ENCODE assay signal across 9 cellular contexts in genomic region chr16:57267343-57267742, GRCh38. TPM values are rescaled to one million over a fixed set of nuclear protein-coding genes. Genes with fewer than 3 reads are reported as not detected.
A peak's percentile ranks its signal among the peaks of the same experiment; 100 is the strongest.
DNase-seq lines count a peak whose midpoint lies in the region; ATAC-seq and TF ChIP-seq lines count a peak whose summit lies in the region.
"Not testable (repeated sequence)": the region's sequence is repeated elsewhere in the genome, so short reads cannot be mapped to it uniquely, and the experiment has no call there.
"Had no signal": no experiment of that assay in that cellular context is flagged by ENCODE, and none has a peak within 500 bp of the region (broad histone marks: within the 10 kb centered on the region; RNA-seq: fewer than 3 reads in every experiment).

No MANE protein-coding gene starts in this region.

- not testable (repeated sequence) for H3K79me2 ChIP-seq in DND-41 (ENCODE audit: insufficient read depth, low read length)
- H3K79me2 ChIP-seq in hepatocyte: peaks cover 38% of the 10 kb centered on the region

- not testable (repeated sequence) for DNase-seq in DND-41; hepatocyte (ENCODE audit: low spot score); testis
- peak; percentile 13 for DNase-seq in natural killer cell treated with Interleukin-12 subunit alpha and Interleukin-12 subunit beta and Interleukin-15 and Interleukin-18, amount 100 ng/mL, for 72 hours (ENCODE audit: low spot score)

- TF ChIP-seq POLR2A in testis (IDR thresholded peaks at IDR 0.05): not testable (repeated sequence)

- not testable (repeated sequence) for TF ChIP-seq CTCF in DND-41 (IDR thresholded peaks at IDR 0.05; ENCODE audit: borderline replicate concordance, extremely low read depth, low read length, poor library complexity, severe bottlenecking); VCaP (conservative IDR thresholded peaks at IDR 0.05); hepatocyte (IDR thresholded peaks at IDR 0.05; ENCODE audit: poor library complexity); testis (IDR thresholded peaks at IDR 0.05)

- H3K4me3 ChIP-seq in DND-41 (ENCODE audit: low read depth in 1 of 2, low read length in 2 of 2); hepatocyte; testis: not testable (repeated sequence)

- not testable (repeated sequence) for H3K9me3 ChIP-seq in DND-41 (ENCODE audit: insufficient read depth, low read length, severe bottlenecking); hepatocyte (ENCODE audit: low read depth); testis

- H3K27ac ChIP-seq in DND-41 (ENCODE audit: low read length): peak overlapping the region; percentile 29
- H3K27ac ChIP-seq in VCaP: peak overlapping the region; percentile 72
- peak overlapping the region; percentile 93 for H3K27ac ChIP-seq in cingulate gyrus (ENCODE audit: low read depth, low read length)
- peak overlapping the region; percentile 99 for H3K27ac ChIP-seq in hepatocyte
- H3K27ac ChIP-seq in testis: peak overlapping the region; percentile 78 to 83

- peaks cover 62% of the 10 kb centered on the region for H3K4me1 Mint-ChIP-seq in activated naive CD4-positive, alpha-beta T cell treated with anti-CD3 and anti-CD28 coated beads, Interleukin-2, amount 50 U/mL, for 24 hours
- H3K4me1 Mint-ChIP-seq in natural killer cell treated with Interleukin-12 subunit alpha and Interleukin-12 subunit beta and Interleukin-15 and Interleukin-18, amount 100 ng/mL, for 72 hours (ENCODE audit: low read depth in 2 of 2): not testable (repeated sequence)

- not testable (repeated sequence) for H3K36me3 Mint-ChIP-seq in activated naive CD4-positive, alpha-beta T cell treated with anti-CD3 and anti-CD28 coated beads, Interleukin-2, amount 50 U/mL, for 24 hours; natural killer cell treated with Interleukin-12 subunit alpha and Interleukin-12 subunit beta and Interleukin-15 and Interleukin-18, amount 100 ng/mL, for 72 hours

- H3K27me3 Mint-ChIP-seq in activated naive CD4-positive, alpha-beta T cell treated with anti-CD3 and anti-CD28 coated beads, Interleukin-2, amount 50 U/mL, for 24 hours; natural killer cell treated with Interleukin-12 subunit alpha and Interleukin-12 subunit beta and Interleukin-15 and Interleukin-18, amount 100 ng/mL, for 72 hours: not testable (repeated sequence)

- intact Hi-C loops in testis (cut with DNase I; ENCODE audit: low total_unique reads): not testable (repeated sequence)

- not testable (repeated sequence) for H2AFZ ChIP-seq in DND-41 (ENCODE audit: low read depth, low read length); hepatocyte

- H3K9me2 ChIP-seq in hepatocyte (replicated peaks; ENCODE audit: insufficient read depth): not testable (repeated sequence)

- not testable (repeated sequence) for H3K4me2 ChIP-seq in DND-41 (ENCODE audit: insufficient read depth, low read length); hepatocyte

- H3K27ac Mint-ChIP-seq in activated naive CD4-positive, alpha-beta T cell treated with anti-CD3 and anti-CD28 coated beads, Interleukin-2, amount 50 U/mL, for 24 hours: peak overlapping the region; percentile 97
- not testable (repeated sequence) for H3K27ac Mint-ChIP-seq in natural killer cell treated with Interleukin-12 subunit alpha and Interleukin-12 subunit beta and Interleukin-15 and Interleukin-18, amount 100 ng/mL, for 72 hours

- H3K4me1 ChIP-seq in DND-41 (ENCODE audit: insufficient read depth, low read length) (peaks cover 21% of the 10 kb centered on the region), hepatocyte (ENCODE audit: insufficient read depth) (peaks cover 42% of the 10 kb centered on the region), testis (peaks cover 55% of the 10 kb centered on the region)

- 88% methylated on average over 2 of the region's 2 CpGs for WGBS in hepatocyte (ENCODE audit: low lambda C conversion rate, missing lambda C conversion rate)
- WGBS in testis, 2 donors: 47 to 66% methylated on average over 2 of the region's 2 CpGs

- H3K4me3 Mint-ChIP-seq in activated naive CD4-positive, alpha-beta T cell treated with anti-CD3 and anti-CD28 coated beads, Interleukin-2, amount 50 U/mL, for 24 hours: peak overlapping the region; percentile 72
- H3K4me3 Mint-ChIP-seq in natural killer cell treated with Interleukin-12 subunit alpha and Interleukin-12 subunit beta and Interleukin-15 and Interleukin-18, amount 100 ng/mL, for 72 hours: not testable (repeated sequence)

- not testable (repeated sequence) for H3K9ac ChIP-seq in DND-41 (ENCODE audit: low read depth, low read length)

- not testable (repeated sequence) for H3K9me3 Mint-ChIP-seq in activated naive CD4-positive, alpha-beta T cell treated with anti-CD3 and anti-CD28 coated beads, Interleukin-2, amount 50 U/mL, for 24 hours; natural killer cell treated with Interleukin-12 subunit alpha and Interleukin-12 subunit beta and Interleukin-15 and Interleukin-18, amount 100 ng/mL, for 72 hours

- ATAC-seq in DND-41 (ENCODE audit: insufficient read depth, low read depth); natural killer cell treated with Interleukin-12 subunit alpha and Interleukin-12 subunit beta and Interleukin-15 and Interleukin-18, amount 100 ng/mL, for 72 hours: not testable (repeated sequence)

- not testable (repeated sequence) for H3K36me3 ChIP-seq in DND-41 (ENCODE audit: insufficient read depth, low read length); hepatocyte (replicated peaks; ENCODE audit: insufficient read depth, low read depth); testis (ENCODE audit: low read depth, missing control alignments)

- not testable (repeated sequence) for H3K27me3 ChIP-seq in DND-41 (ENCODE audit: insufficient read depth, low read length, poor library complexity); hepatocyte; testis

- not testable (repeated sequence) for H4K20me1 ChIP-seq in DND-41 (ENCODE audit: insufficient read depth, low read length); hepatocyte (ENCODE audit: insufficient read depth, poor library complexity, severe bottlenecking)

RNA-seq across cellular contexts. Expression of gene PLLP, which starts 17.1 kb away (rescaled TPM):
- 42.3 and 49.5 TPM in 2 replicates for total RNA-seq in hepatocyte
- polyA plus RNA-seq in hepatocyte: 31.0 and 38.7 TPM in 2 replicates
- total RNA-seq in natural killer cell treated with Interleukin-12 subunit alpha and Interleukin-12 subunit beta and Interleukin-15 and Interleukin-18, amount 100 ng/mL, for 72 hours: under 1 TPM in 1 of 2 donors, not detected in 1; 0.67 TPM
- total RNA-seq in testis: 10 to 100 TPM; 36.1 to 39.4 TPM
- polyA plus RNA-seq in testis (ENCODE audit: insufficient read depth, low read depth, low replicate concordance): 15.0 TPM
- total RNA-seq: IMR-90, myocyte had no signal

RNA-seq across cellular contexts. Expression of gene ARL2BP, which starts 22.3 kb away (rescaled TPM):
- total RNA-seq in hepatocyte (92.6 and 105 TPM in 2 replicates), testis (10 to 100 TPM; 88.8 to 92.4 TPM)
- polyA plus RNA-seq in hepatocyte (102 and 104 TPM in 2 replicates), testis (ENCODE audit: insufficient read depth, low read depth, low replicate concordance) (128 TPM)
- 10 to 100 TPM; 28.3 to 32.3 TPM for total RNA-seq in natural killer cell treated with Interleukin-12 subunit alpha and Interleukin-12 subunit beta and Interleukin-15 and Interleukin-18, amount 100 ng/mL, for 72 hours

Comparison
In these comparisons a context has a peak if more than half of its experiments do, and no peak if none do; other contexts are left out.
1. H3K27ac ChIP-seq: peak in every context shown above with its lines; median percentile 99 in hepatocyte; 93 in cingulate gyrus; 80 in testis; 72 in VCaP; 29 in DND-41.
2. RNA of gene PLLP, which starts 17.1 kb away (total RNA-seq): 42.3 to 49.5 TPM in hepatocyte and 36.1 to 39.4 TPM in testis; 0.67 TPM in natural killer cell treated with Interleukin-12 subunit alpha and Interleukin-12 subunit beta and Interleukin-15 and Interleukin-18, amount 100 ng/mL, for 72 hours; every median in the first group is over 10 times any median in the second.